ENCODE assay signal across 1 cellular context in the genomic region with DNA sequence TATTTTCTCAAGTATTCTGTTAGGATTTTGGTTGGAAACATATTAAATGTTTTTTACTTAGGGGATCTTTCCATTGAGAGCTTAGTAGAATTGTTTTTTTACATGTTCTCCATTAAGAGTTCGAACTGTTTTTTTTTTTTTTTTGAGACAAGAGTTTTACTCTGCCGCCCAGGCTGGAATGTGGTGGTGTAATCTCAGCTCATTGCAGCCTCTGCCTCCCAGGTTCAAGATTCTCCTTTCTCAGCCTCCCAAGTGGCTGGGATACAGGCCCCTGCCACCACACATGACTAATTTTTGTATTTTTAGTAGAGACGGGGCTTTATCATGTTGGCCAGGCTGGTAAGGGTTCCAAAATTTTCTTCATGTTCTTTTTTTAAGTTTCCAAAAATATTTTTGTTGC.
TF ChIP-seq lines count a peak whose summit lies in the region.

No MANE protein-coding gene starts in this region.

TF ChIP-seq in HepG2, 621 proteins besides CTCF, POLR2A, EP300 and RAD21:
- TF ChIP-seq ZBTB3 (CRISPR knock-in tag; IDR thresholded peaks at IDR 0.05; ENCODE audit: borderline replicate concordance, low read depth) (no peak), SMC3 (IDR thresholded peaks at IDR 0.05; ENCODE audit: low read length) (no peak), ZNF770 (CRISPR knock-in tag; IDR thresholded peaks at IDR 0.05) (peak; percentile 81), ZMYM3 (CRISPR knock-in tag; IDR thresholded peaks at IDR 0.05) (no peak), ZNF510 (CRISPR knock-in tag; IDR thresholded peaks at IDR 0.05; ENCODE audit: low read depth) (no peak), RORA (CRISPR knock-in tag; IDR thresholded peaks at IDR 0.05) (no peak), PBX2 (CRISPR knock-in tag; IDR thresholded peaks at IDR 0.05) (no peak), HOXA9 (CRISPR knock-in tag; IDR thresholded peaks at IDR 0.05; ENCODE audit: borderline replicate concordance) (no peak), MXD4 (CRISPR knock-in tag; IDR thresholded peaks at IDR 0.05) (no peak)
